Comparison of ENCODE assay signal across 23 cellular contexts in genomic region chr20:23368316-23369110, GRCh38. TPM values are rescaled to one million over a fixed set of nuclear protein-coding genes. Genes with fewer than 3 reads are reported as not detected.
A peak's percentile ranks its signal among the peaks of the same experiment; 100 is the strongest.
DNase-seq lines count a peak whose midpoint lies in the region; ATAC-seq, FAIRE-seq and TF ChIP-seq lines count a peak whose summit lies in the region.
"Had no signal": no experiment of that assay in that cellular context is flagged by ENCODE, and none has a peak within 500 bp of the region (broad histone marks: within the 10 kb centered on the region; RNA-seq: fewer than 3 reads in every experiment).

No MANE protein-coding gene starts in this region.

- no peaks in the 10 kb centered on the region for H3F3A ChIP-seq in smooth muscle cell (ENCODE audit: low read depth)

- H3K9me3 ChIP-seq in astrocyte (ENCODE audit: insufficient read depth, low read depth, low read length) (no peaks in the 10 kb centered on the region), smooth muscle cell (replicated peaks; ENCODE audit: low read depth) (no peaks in the 10 kb centered on the region), suprapubic skin (no peaks in the 10 kb centered on the region)
- H3K9me3 ChIP-seq: esophagus muscularis mucosa, MG63 had no signal

- H3K79me2 ChIP-seq in astrocyte (ENCODE audit: insufficient read depth, low read length) = peaks cover 68% of the 10 kb centered on the region
- peaks cover 50% of the 10 kb centered on the region for H3K79me2 ChIP-seq in smooth muscle cell (ENCODE audit: low read depth)

- H3K4me3 ChIP-seq in astrocyte (ENCODE audit: insufficient read depth, low read depth, low read length) (no peak overlapping the region), smooth muscle cell (no peak overlapping the region), suprapubic skin (no peak overlapping the region)
- H3K4me3 ChIP-seq: esophagus muscularis mucosa, MG63 had no signal

- H3K36me3 ChIP-seq in astrocyte (ENCODE audit: insufficient read depth, low read length) (peaks cover 48% of the 10 kb centered on the region), smooth muscle cell (ENCODE audit: low read depth) (peaks cover 11% of the 10 kb centered on the region), suprapubic skin (peaks cover 60% of the 10 kb centered on the region)

- ATAC-seq in left lobe of liver (peak; percentile 30), GM21737 (IDR thresholded peaks at IDR 0.05; ENCODE audit: unreplicated experiment) (no peak)
- ATAC-seq: stimulated activated memory B cell treated with anti-CD40 and anti-IgM and Interleukin-4, amounts not matched to agents 10 μg/mL and 1 μg/mL and 100 μg/mL, for 72 hours had no signal

- TF ChIP-seq CTCF in astrocyte (IDR thresholded peaks at IDR 0.05; ENCODE audit: insufficient read depth, low read depth, low read length) (no peak), smooth muscle cell (IDR thresholded peaks at IDR 0.05; ENCODE audit: borderline replicate concordance, insufficient read depth, poor library complexity, severe bottlenecking) (no peak), suprapubic skin (IDR thresholded peaks at IDR 0.05) (no peak)

- H3K9ac ChIP-seq in astrocyte (ENCODE audit: low read length) (no peak overlapping the region), smooth muscle cell (ENCODE audit: low read depth) (no peak overlapping the region)

- H3K27ac ChIP-seq in astrocyte (ENCODE audit: low read depth, low read length) (peak overlapping the region; percentile 30), smooth muscle cell (ENCODE audit: low read depth) (peak overlapping the region; percentile 26), suprapubic skin (no peak overlapping the region)
- H3K27ac ChIP-seq: brain microvascular endothelial cell, esophagus muscularis mucosa had no signal

- peak overlapping the region; percentile 89 for H3K27ac Mint-ChIP-seq in activated naive CD4-positive, alpha-beta T cell treated with anti-CD3 and anti-CD28 coated beads, Interleukin-2, amount 50 U/mL, for 24 hours
- peak overlapping the region; percentile 47 for H3K27ac Mint-ChIP-seq in astrocyte (ENCODE audit: unreplicated experiment)
- H3K27ac Mint-ChIP-seq: stimulated activated memory B cell treated with anti-CD40 and anti-IgM and Interleukin-4, amounts not matched to agents 10 μg/mL and 1 μg/mL and 100 μg/mL, for 72 hours; type B pancreatic cell had no signal

- H3K4me1 ChIP-seq in astrocyte (ENCODE audit: insufficient read depth, low read length) = peaks cover 18% of the 10 kb centered on the region
- H3K4me1 ChIP-seq in smooth muscle cell (ENCODE audit: low read depth) = peaks cover 5% of the 10 kb centered on the region
- H3K4me1 ChIP-seq in suprapubic skin = peaks cover 23% of the 10 kb centered on the region

- no peaks in the 10 kb centered on the region for H3K27me3 Mint-ChIP-seq in activated naive CD4-positive, alpha-beta T cell treated with anti-CD3 and anti-CD28 coated beads, Interleukin-2, amount 50 U/mL, for 24 hours
- H3K27me3 Mint-ChIP-seq in astrocyte (ENCODE audit: low read depth, unreplicated experiment) = no peaks in the 10 kb centered on the region
- H3K27me3 Mint-ChIP-seq: CD4-positive, CD25-positive, alpha-beta regulatory T cell; stimulated activated memory B cell treated with anti-CD40 and anti-IgM and Interleukin-4, amounts not matched to agents 10 μg/mL and 1 μg/mL and 100 μg/mL, for 72 hours; type B pancreatic cell had no signal

- no peaks in the 10 kb centered on the region for H3K27me3 ChIP-seq in astrocyte (ENCODE audit: insufficient read depth, low read length)
- H3K27me3 ChIP-seq in smooth muscle cell (ENCODE audit: low read depth) = no peaks in the 10 kb centered on the region
- H3K27me3 ChIP-seq in suprapubic skin = no peaks in the 10 kb centered on the region
- H3K27me3 ChIP-seq: brain microvascular endothelial cell, esophagus muscularis mucosa, MG63 had no signal

- no peaks in the 10 kb centered on the region for H3K9me3 Mint-ChIP-seq in activated naive CD4-positive, alpha-beta T cell treated with anti-CD3 and anti-CD28 coated beads, Interleukin-2, amount 50 U/mL, for 24 hours
- no peaks in the 10 kb centered on the region for H3K9me3 Mint-ChIP-seq in astrocyte (ENCODE audit: unreplicated experiment)
- H3K9me3 Mint-ChIP-seq: CD4-positive, CD25-positive, alpha-beta regulatory T cell; stimulated activated memory B cell treated with anti-CD40 and anti-IgM and Interleukin-4, amounts not matched to agents 10 μg/mL and 1 μg/mL and 100 μg/mL, for 72 hours; type B pancreatic cell had no signal

- H3K4me2 ChIP-seq in astrocyte (ENCODE audit: low read length) (peak overlapping the region; percentile 41), smooth muscle cell (no peak overlapping the region)

- FAIRE-seq in astrocyte (lab: Jason Lieb, UNC) = no peak
- FAIRE-seq: A204.1, H1, islet of Langerhans had no signal

- TF ChIP-seq POLR2A in suprapubic skin (IDR thresholded peaks at IDR 0.05) = no peak

- TF ChIP-seq EP300 in suprapubic skin (IDR thresholded peaks at IDR 0.05) = no peak

- peaks cover 14% of the 10 kb centered on the region for H3K36me3 Mint-ChIP-seq in activated naive CD4-positive, alpha-beta T cell treated with anti-CD3 and anti-CD28 coated beads, Interleukin-2, amount 50 U/mL, for 24 hours
- H3K36me3 Mint-ChIP-seq in astrocyte (ENCODE audit: low read depth, unreplicated experiment) = peaks cover 12% of the 10 kb centered on the region

- no peak overlapping the region for H3K4me3 Mint-ChIP-seq in activated naive CD4-positive, alpha-beta T cell treated with anti-CD3 and anti-CD28 coated beads, Interleukin-2, amount 50 U/mL, for 24 hours
- no peak overlapping the region for H3K4me3 Mint-ChIP-seq in astrocyte (ENCODE audit: unreplicated experiment)
- H3K4me3 Mint-ChIP-seq: stimulated activated memory B cell treated with anti-CD40 and anti-IgM and Interleukin-4, amounts not matched to agents 10 μg/mL and 1 μg/mL and 100 μg/mL, for 72 hours; type B pancreatic cell had no signal

- no peak overlapping the region for H2AFZ ChIP-seq in astrocyte (ENCODE audit: low read depth, low read length)
- no peak overlapping the region for H2AFZ ChIP-seq in smooth muscle cell (ENCODE audit: low read depth)

- peaks cover 45% of the 10 kb centered on the region for H3K4me1 Mint-ChIP-seq in activated naive CD4-positive, alpha-beta T cell treated with anti-CD3 and anti-CD28 coated beads, Interleukin-2, amount 50 U/mL, for 24 hours
- peaks cover 36% of the 10 kb centered on the region for H3K4me1 Mint-ChIP-seq in astrocyte (ENCODE audit: low read depth, unreplicated experiment)

- peaks cover 74% of the 10 kb centered on the region for H4K20me1 ChIP-seq in astrocyte (ENCODE audit: insufficient read depth, low read length)
- peaks cover 61% of the 10 kb centered on the region for H4K20me1 ChIP-seq in smooth muscle cell (ENCODE audit: low read depth)

- 94% methylated on average over 2 of the region's 2 CpGs for WGBS in smooth muscle cell (ENCODE audit: low lambda C conversion rate)
- 88% methylated on average over 2 of the region's 2 CpGs for WGBS in suprapubic skin

- DNase-seq in activated naive CD4-positive, alpha-beta T cell treated with Interleukin-2 at 50 U/mL for 16 hours = no peak
- no peak for DNase-seq in astrocyte (ENCODE audit: low read depth)
- DNase-seq in left lobe of liver (ENCODE audit: low spot score) = no peak
- no peak for DNase-seq in smooth muscle cell (lab: John Stamatoyannopoulos, UW; ENCODE audit: unreplicated experiment)
- DNase-seq in suprapubic skin (ENCODE audit: low spot score in 2 of 2) = no peak
- DNase-seq in SW480 (ENCODE audit: low spot score) = no peak
- DNase-seq: activated CD4-positive, alpha-beta T cell treated with anti-CD3 and anti-CD28 coated beads for 4 hours; activated CD8-positive, alpha-beta memory T cell treated with anti-CD3 and anti-CD28 coated beads, Interleukin-2, amount 50 U/mL, for 4 hours; brain microvascular endothelial cell; CD4-positive, CD25-positive, alpha-beta regulatory T cell; DMS79; MG63; NCI-H187 treated with DMSO at 0.1 percent for 48 hours; NK-92 treated with Interleukin-12 subunit alpha and Interleukin-12 subunit beta, amount 100 ng/mL, for 24 hours; RPMI8226 had no signal

RNA-seq across cellular contexts. Expression of gene GZF1, which starts 6.5 kb away (rescaled TPM):
- total RNA-seq in astrocyte = 12.2 and 16.3 TPM in 2 replicates
- total RNA-seq in left lobe of liver = 4.4 TPM
- 13.7 and 17.3 TPM in 2 replicates for total RNA-seq in smooth muscle cell
- 6.0 and 7.5 TPM in 2 replicates for polyA plus RNA-seq in smooth muscle cell
- total RNA-seq in suprapubic skin = 10 to 100 TPM; 11.1 to 19.1 (median 15.2) TPM

RNA-seq across cellular contexts. Expression of gene NXT1, which starts 17.9 kb away (rescaled TPM):
- total RNA-seq in astrocyte (17.9 and 19.3 TPM in 2 replicates), left lobe of liver (2.6 TPM), smooth muscle cell (43.7 and 49.6 TPM in 2 replicates), suprapubic skin (10 to 100 TPM; 18.3 to 64.5 (median 43.9) TPM)
- polyA plus RNA-seq in smooth muscle cell = 45.3 and 46.1 TPM in 2 replicates

RNA-seq across cellular contexts. Expression of gene NAPB, which starts 52.8 kb away (rescaled TPM):
- total RNA-seq in astrocyte (10.2 and 13.1 TPM in 2 replicates), left lobe of liver (5.3 TPM), smooth muscle cell (4.9 and 11.4 TPM in 2 replicates), suprapubic skin (10 to 100 TPM in 1 of 4 donors, 1 to 10 TPM in 3; 6.6 to 21.6 (median 8.9) TPM)
- polyA plus RNA-seq in smooth muscle cell = 0.65 and 4.5 TPM in 2 replicates
